Comparison of ENCODE assay signal across 8 cellular contexts in the genomic region with DNA sequence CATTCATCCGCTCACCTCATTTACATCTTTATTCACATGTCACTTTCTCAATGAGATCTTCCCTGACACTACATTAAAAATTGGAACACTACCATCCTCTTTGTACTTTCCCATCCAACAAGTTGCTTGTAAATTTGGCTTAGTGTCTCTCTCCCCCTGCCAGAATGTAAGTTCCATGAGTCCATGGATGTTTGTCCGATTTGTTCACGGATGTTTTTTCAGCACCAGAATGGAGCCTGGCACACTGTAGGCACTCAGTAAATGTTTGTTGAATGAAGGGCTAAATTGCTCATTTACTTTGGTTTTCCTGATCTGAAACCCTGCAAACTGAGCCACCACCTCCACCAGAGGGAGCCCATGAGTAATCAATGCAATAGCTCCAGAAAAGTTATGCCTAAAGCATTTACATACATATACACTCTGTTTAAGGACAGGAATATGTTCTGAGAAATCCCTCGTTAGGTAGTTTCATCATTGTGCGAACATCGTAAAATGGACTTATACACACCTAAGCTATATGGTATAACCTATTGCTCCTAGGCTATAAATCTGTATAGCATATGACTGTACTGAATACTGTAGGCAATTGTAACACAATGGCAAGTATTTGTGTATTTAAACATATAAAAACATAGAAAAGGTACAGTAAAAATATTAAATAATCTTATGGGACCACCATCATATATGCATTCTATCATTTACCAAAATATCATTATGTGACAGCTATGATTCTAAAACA. TPM values are rescaled to one million over a fixed set of nuclear protein-coding genes. Genes with fewer than 3 reads are reported as not detected.
DNase-seq lines count a peak whose midpoint lies in the region; ATAC-seq and TF ChIP-seq lines count a peak whose summit lies in the region.

No MANE protein-coding gene starts in this region.

- peaks cover 21% of the 10 kb centered on the region for H3K79me2 ChIP-seq in OCI-LY3 (ENCODE audit: low read length)

- H3K36me3 ChIP-seq in OCI-LY3 (replicated peaks; ENCODE audit: low read depth, low read length) = no peaks in the 10 kb centered on the region
- H3K36me3 ChIP-seq in stomach = no peaks in the 10 kb centered on the region

- H3K36me3 Mint-ChIP-seq in nephron (ENCODE audit: low read depth) = no peaks in the 10 kb centered on the region

- DNase-seq in CD1c-positive myeloid dendritic cell (ENCODE audit: extremely low spot score) (peak; percentile 86), HS-27A (ENCODE audit: low read depth) (peak; percentile 63), epithelial cell of esophagus (ENCODE audit: low read depth) (peak; percentile 77), stomach (peak; percentile 86)
- peak; percentile 80 for DNase-seq in activated CD8-positive, alpha-beta memory T cell treated with anti-CD3 and anti-CD28 coated beads, Interleukin-2, amount 50 U/mL, for 4 hours

- H3K9me3 ChIP-seq in OCI-LY3 (ENCODE audit: insufficient read depth, low read length) (no peaks in the 10 kb centered on the region), stomach (no peaks in the 10 kb centered on the region)

- H3K9me3 Mint-ChIP-seq in nephron = no peaks in the 10 kb centered on the region

- H3K4me3 ChIP-seq in OCI-LY3 (ENCODE audit: low read length) (no peak overlapping the region), epithelial cell of esophagus (ENCODE audit: low read length) (no peak overlapping the region), stomach (no peak overlapping the region)

- TF ChIP-seq CTCF in OCI-LY3 (IDR thresholded peaks at IDR 0.05; ENCODE audit: low read depth, low read length) (peak; percentile 80), epithelial cell of esophagus (IDR thresholded peaks at IDR 0.05; ENCODE audit: insufficient read depth, low read depth, low read length, missing control alignments) (peak; percentile 94), nephron (IDR thresholded peaks at IDR 0.05; ENCODE audit: unreplicated experiment in 3 of 3) (peak; percentile 54 to 76 (median 73)), stomach (IDR thresholded peaks at IDR 0.05) (peak in 5 of 7 experiments; percentile 55 to 88 (median 74))

- no peak for TF ChIP-seq EP300 in stomach (IDR thresholded peaks at IDR 0.05)

- H3K27ac Mint-ChIP-seq in nephron = peak overlapping the region; percentile 2 to 33 (median 7)

- peaks cover 8% of the 10 kb centered on the region for H3K27me3 Mint-ChIP-seq in nephron (ENCODE audit: low read depth)

- peaks cover 18% of the 10 kb centered on the region for H3K4me1 Mint-ChIP-seq in nephron

- H3K4me2 ChIP-seq in OCI-LY3 (ENCODE audit: low read length) = peak overlapping the region; percentile 31; the same call in 1 of the 2 replicates

- H3K4me3 Mint-ChIP-seq in nephron = peak overlapping the region; percentile 66 to 76 (median 70)

- H4K20me1 ChIP-seq in OCI-LY3 (ENCODE audit: insufficient read depth, low read length) = no peaks in the 10 kb centered on the region; the same call in 1 of the 2 replicates

- no peak for ATAC-seq in GM18498 (IDR thresholded peaks at IDR 0.05; ENCODE audit: unreplicated experiment)

- no peak overlapping the region for H3K9ac ChIP-seq in OCI-LY3 (ENCODE audit: low read length)

- WGBS in stomach, 5 donors = 22 to 33% (median 31%) methylated on average over 6 of the region's 6 CpGs

- TF ChIP-seq POLR2A in stomach (IDR thresholded peaks at IDR 0.05) = no peak

- H3K27ac ChIP-seq in OCI-LY3 (ENCODE audit: low read length) (no peak overlapping the region), stomach (peak overlapping the region in 1 of 5 donors; percentile 33)

- H2AFZ ChIP-seq in OCI-LY3 (ENCODE audit: low read depth, low read length) = 0 out of 2 replicates have a peak overlapping the region, but pooled peaks have one; percentile 25

- intact Hi-C loops in stomach (cut with DNase I; ENCODE audit: low total_unique reads) = loop anchor here (5.0 kb wide), 1 partner anchor 111 kb away; no protein-coding TSS in a partner anchor

- H3K4me1 ChIP-seq in OCI-LY3 (ENCODE audit: low read length) = peaks cover 25% of the 10 kb centered on the region
- H3K4me1 ChIP-seq in stomach = peaks cover 19 to 34% (median 29%) of the 10 kb centered on the region in 4 donors

- H3K27me3 ChIP-seq in OCI-LY3 (ENCODE audit: low read depth, low read length) (no peaks in the 10 kb centered on the region; the same call in 1 of the 2 replicates), stomach (no peaks in the 10 kb centered on the region)

RNA-seq across cellular contexts. Expression of a gene that starts 2.8 kb away (rescaled TPM):
- total RNA-seq in stomach = 10 to 100 TPM; 11.1 to 38.2 (median 14.5) TPM
- polyA plus RNA-seq in stomach = 1 to 10 TPM; 2.9 to 3.6 (median 3.6) TPM
